Comparison of ENCODE assay signal across 14 cellular contexts in the genomic region with DNA sequence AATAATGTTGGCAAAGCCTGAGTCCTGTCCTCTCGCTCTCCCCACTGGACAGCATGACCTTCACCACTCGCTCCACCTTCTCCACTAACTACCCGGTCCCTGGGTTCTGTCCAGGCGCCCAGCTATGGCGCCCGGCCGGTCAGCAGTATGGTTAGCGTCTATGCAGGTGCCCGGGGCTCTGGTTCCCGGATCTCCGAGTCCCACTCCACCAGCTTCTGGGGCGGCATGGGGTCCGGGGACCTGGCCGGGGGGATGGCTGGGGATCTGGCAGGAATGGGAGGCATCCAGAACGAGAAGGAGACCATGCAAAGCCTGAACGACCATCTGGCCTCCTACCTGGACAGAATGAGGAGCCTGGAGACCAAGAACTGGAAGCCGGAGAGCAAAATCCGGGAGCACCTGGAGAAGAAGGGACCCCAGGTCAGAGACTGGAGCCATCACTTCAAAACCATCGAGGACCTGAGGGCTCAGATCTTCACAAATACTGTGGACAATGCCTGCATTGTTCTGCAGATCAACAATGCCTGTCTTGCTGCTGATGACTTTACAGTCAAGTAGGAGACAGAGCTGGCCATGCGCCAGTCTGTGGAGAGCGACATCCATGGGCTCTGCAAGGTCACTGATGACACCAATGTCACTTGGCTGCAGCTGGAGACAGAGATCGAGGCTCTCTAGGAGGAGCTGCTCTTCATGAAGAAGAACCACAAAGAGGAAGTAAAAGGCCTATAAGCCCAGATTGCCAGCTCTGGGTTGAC. TPM values are rescaled to one million over a fixed set of nuclear protein-coding genes. Genes with fewer than 3 reads are reported as not detected.
DNase-seq lines count a peak whose midpoint lies in the region; ATAC-seq and TF ChIP-seq lines count a peak whose summit lies in the region.
"Had no signal": no experiment of that assay in that cellular context is flagged by ENCODE, and none has a peak within 500 bp of the region (broad histone marks: within the 10 kb centered on the region; RNA-seq: fewer than 3 reads in every experiment).

No MANE protein-coding gene starts in this region.

- H3K27ac Mint-ChIP-seq in HFFc6: peak overlapping the region; percentile 50
- peak overlapping the region; percentile 14 for H3K27ac Mint-ChIP-seq in dendritic cell treated with granulocyte-macrophage colony-stimulating factor and Interleukin-4, amounts not matched to agents 40 ng/mL and 50 ng/mL, for 4 days
- H3K27ac Mint-ChIP-seq: T-helper 2 cell treated with Interferon-gamma antibody and Interleukin-4, amounts not matched to agents 5 μg/mL and 100 μg/mL, for 36 hours had no signal

- no peak overlapping the region for H3K4me3 Mint-ChIP-seq in HFFc6
- no peak overlapping the region for H3K4me3 Mint-ChIP-seq in dendritic cell treated with granulocyte-macrophage colony-stimulating factor and Interleukin-4, amounts not matched to agents 40 ng/mL and 50 ng/mL, for 4 days
- H3K4me3 Mint-ChIP-seq: CD8-positive, alpha-beta memory T cell; T-helper 2 cell treated with Interferon-gamma antibody and Interleukin-4, amounts not matched to agents 5 μg/mL and 100 μg/mL, for 36 hours had no signal

- H3K27me3 Mint-ChIP-seq in HFFc6 (ENCODE audit: insufficient read depth): peaks cover 2% of the 10 kb centered on the region
- H3K27me3 Mint-ChIP-seq in dendritic cell treated with granulocyte-macrophage colony-stimulating factor and Interleukin-4, amounts not matched to agents 40 ng/mL and 50 ng/mL, for 4 days: no peaks in the 10 kb centered on the region
- H3K27me3 Mint-ChIP-seq: CD8-positive, alpha-beta memory T cell had no signal

- H3K9ac ChIP-seq in colonic mucosa (ENCODE audit: low read depth in 2 of 2, low read length in 2 of 2): no peak overlapping the region

- peaks cover 43% of the 10 kb centered on the region for H3K36me3 Mint-ChIP-seq in HFFc6 (ENCODE audit: low read depth)
- H3K36me3 Mint-ChIP-seq in dendritic cell treated with granulocyte-macrophage colony-stimulating factor and Interleukin-4, amounts not matched to agents 40 ng/mL and 50 ng/mL, for 4 days (ENCODE audit: low read depth): peaks cover 88% of the 10 kb centered on the region

- no peaks in the 10 kb centered on the region for H3K4me1 ChIP-seq in colonic mucosa

- H3K9me3 ChIP-seq in colonic mucosa: no peaks in the 10 kb centered on the region

- H3K36me3 ChIP-seq in colonic mucosa: peaks cover 20% of the 10 kb centered on the region

- peaks cover 28% of the 10 kb centered on the region for H3K4me1 Mint-ChIP-seq in HFFc6 (ENCODE audit: low read depth)
- H3K4me1 Mint-ChIP-seq in dendritic cell treated with granulocyte-macrophage colony-stimulating factor and Interleukin-4, amounts not matched to agents 40 ng/mL and 50 ng/mL, for 4 days (ENCODE audit: low read depth): peaks cover 27% of the 10 kb centered on the region

- no peaks in the 10 kb centered on the region for H3K27me3 ChIP-seq in colonic mucosa

- no peak overlapping the region for H3K27ac ChIP-seq in colonic mucosa
- H3K27ac ChIP-seq: HL-60 had no signal

- DNase-seq in HFFc6: no peak
- DNase-seq in NCI-H2029 (lab: John Stamatoyannopoulos, UW): peak; percentile 41
- DNase-seq in occipital lobe (lab: John Stamatoyannopoulos, UW): peak; percentile 44
- DNase-seq in activated CD4-positive, alpha-beta T cell treated with anti-CD3 and anti-CD28 coated beads for 48 hours: no peak
- no peak for DNase-seq in colonic mucosa
- DNase-seq: CD8-positive, alpha-beta memory T cell; GDM1; H7; NCI-H2227 treated with DMSO at 0.1 percent for 48 hours had no signal

- no peak overlapping the region for H3K4me3 ChIP-seq in colonic mucosa

- intact Hi-C loops in dendritic cell treated with granulocyte-macrophage colony-stimulating factor and Interleukin-4, amounts not matched to agents 40 ng/mL and 50 ng/mL, for 4 days (cut with micrococcal nuclease): no loop called here
- intact Hi-C loops in colonic mucosa (cut with DNase I): no loop called here

- ATAC-seq in HG03135 (IDR thresholded peaks at IDR 0.05; ENCODE audit: unreplicated experiment): no peak
- ATAC-seq: Panc1 had no signal

- no peaks in the 10 kb centered on the region for H3K9me3 Mint-ChIP-seq in HFFc6
- no peaks in the 10 kb centered on the region for H3K9me3 Mint-ChIP-seq in dendritic cell treated with granulocyte-macrophage colony-stimulating factor and Interleukin-4, amounts not matched to agents 40 ng/mL and 50 ng/mL, for 4 days
- H3K9me3 Mint-ChIP-seq: CD8-positive, alpha-beta memory T cell; T-helper 2 cell treated with Interferon-gamma antibody and Interleukin-4, amounts not matched to agents 5 μg/mL and 100 μg/mL, for 36 hours had no signal

- TF ChIP-seq CTCF in HFFc6 (IDR thresholded peaks at IDR 0.05) (no peak), colonic mucosa (IDR thresholded peaks at IDR 0.05) (no peak)

RNA-seq across cellular contexts. Expression of a gene that starts 20.7 kb away (rescaled TPM):
- total RNA-seq in HFFc6 (2021; fragmentation: NEBNext Ultra II Directional; extraction: Animal tissue kit (Norgen Biotek cat#: 25700)): 10 to 100 TPM; 51.6 to 61.0 (median 56.1) TPM
- total RNA-seq in occipital lobe (38.7 TPM), colonic mucosa (100 to 1,000 TPM; 101 to 109 TPM)

RNA-seq across cellular contexts. Expression of a gene that starts 25.9 kb away (rescaled TPM):
- 1 to 10 TPM; 4.7 to 6.8 (median 5.2) TPM for total RNA-seq in HFFc6 (2021; fragmentation: NEBNext Ultra II Directional; extraction: Animal tissue kit (Norgen Biotek cat#: 25700))
- total RNA-seq in occipital lobe (not detected), colonic mucosa (1 to 10 TPM in 1 of 2 donors, under 1 TPM in 1; 0.59 to 4.5 TPM)

RNA-seq across cellular contexts. Expression of a gene that starts 41.5 kb away (rescaled TPM):
- 1 to 10 TPM; 6.9 to 8.0 (median 7.2) TPM for total RNA-seq in HFFc6 (2021; fragmentation: NEBNext Ultra II Directional; extraction: Animal tissue kit (Norgen Biotek cat#: 25700))
- 2.7 TPM for total RNA-seq in occipital lobe
- total RNA-seq in colonic mucosa: 10 to 100 TPM; 17.4 to 18.1 TPM

Comparison
In these comparisons a context has a peak if more than half of its experiments do, and no peak if none do; other contexts are left out.
1. DNase-seq: peak in NCI-H2029 (single experiment) and occipital lobe (single experiment); none in HFFc6 (single experiment), activated CD4-positive, alpha-beta T cell treated with anti-CD3 and anti-CD28 coated beads for 48 hours (single experiment) and colonic mucosa (single experiment).